ENCODE assay signal across 12 cellular contexts in the genomic region with DNA sequence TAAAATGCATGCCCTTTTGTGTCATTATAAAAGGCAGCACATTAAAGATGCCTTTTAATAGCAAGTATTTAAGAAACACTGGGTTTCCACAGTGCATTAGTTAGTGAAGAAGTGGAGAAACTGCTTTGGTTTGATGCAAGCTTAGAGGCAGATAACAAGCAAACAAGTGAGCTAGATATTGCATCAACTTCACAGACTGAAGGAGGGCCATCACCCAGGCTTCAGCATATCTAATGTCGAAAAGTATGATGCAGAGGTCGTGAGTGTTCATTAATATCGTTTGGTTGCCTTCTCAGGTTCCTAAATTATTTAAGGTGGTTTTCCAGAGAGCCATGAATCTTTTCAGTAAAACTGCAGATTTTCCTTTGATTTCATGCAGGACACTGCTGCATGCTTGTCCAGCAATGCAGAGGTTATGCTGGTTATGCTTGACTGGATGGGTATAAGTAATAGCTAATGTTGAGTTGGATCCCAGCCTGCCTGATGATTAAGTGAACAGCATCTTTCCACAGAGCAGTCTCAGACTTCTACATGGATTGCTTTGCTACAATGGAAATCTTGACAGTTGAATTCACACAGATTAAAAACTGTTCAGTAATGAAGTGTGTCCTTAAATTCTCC.
DNase-seq lines count a peak whose midpoint lies in the region; ATAC-seq and TF ChIP-seq lines count a peak whose summit lies in the region.
"Had no signal": no experiment of that assay in that cellular context is flagged by ENCODE, and none has a peak within 500 bp of the region (broad histone marks: within the 10 kb centered on the region; RNA-seq: fewer than 3 reads in every experiment).

No MANE protein-coding gene starts in this region.

- CTCF ChIA-PET in HEK293 (lab: Yijun Ruan, JAX) = interaction anchor here (0.6 to 3.9 kb wide), 8 partner anchors 30 to 1480 kb away, joined by 3 to 17 read pairs (median 4); no protein-coding TSS in a partner anchor

- peak overlapping the region; percentile 17 for H3K4me2 ChIP-seq in skeletal muscle satellite cell (ENCODE audit: low read length)

- H3K4me3 ChIP-seq in HEK293 (ENCODE audit: low read depth, low read length) = no peak overlapping the region
- H3K4me3 ChIP-seq in SK-N-MC = 0 out of 2 replicates have a peak overlapping the region, but pooled peaks have one; percentile 24
- no peak overlapping the region for H3K4me3 ChIP-seq in fibroblast of pulmonary artery (replicated peaks; ENCODE audit: low read depth, low read length)
- H3K4me3 ChIP-seq in skeletal muscle satellite cell (ENCODE audit: low read length) = no peak overlapping the region
- H3K4me3 ChIP-seq: K562, sigmoid colon had no signal

- H3K9me3 ChIP-seq in HEK293 (ENCODE audit: control insufficient read depth, insufficient read depth, low read depth, low read length) = no peaks in the 10 kb centered on the region
- no peaks in the 10 kb centered on the region for H3K9me3 ChIP-seq in SK-N-MC (ENCODE audit: low read depth, low read length)
- no peaks in the 10 kb centered on the region for H3K9me3 ChIP-seq in skeletal muscle satellite cell (replicated peaks; ENCODE audit: low read length)
- H3K9me3 ChIP-seq: Caco-2, sigmoid colon had no signal

- H3K27me3 ChIP-seq in skeletal muscle satellite cell (ENCODE audit: control insufficient read depth, insufficient read depth, low read length) = no peaks in the 10 kb centered on the region
- H3K27me3 ChIP-seq: sigmoid colon had no signal

- no peak for ATAC-seq in GM21825 (IDR thresholded peaks at IDR 0.05; ENCODE audit: unreplicated experiment)
- ATAC-seq: K562, T-cell had no signal

- H3K36me3 ChIP-seq in HEK293 (ENCODE audit: control insufficient read depth in 2 of 2, insufficient read depth in 1 of 2, low read length in 2 of 2) (no peaks in the 10 kb centered on the region), SK-N-MC (ENCODE audit: insufficient read depth, low read length) (no peaks in the 10 kb centered on the region), skeletal muscle satellite cell (ENCODE audit: insufficient read depth, low read length) (peaks cover 9% of the 10 kb centered on the region)
- H3K36me3 ChIP-seq: sigmoid colon had no signal

- no peak overlapping the region for H3K27ac ChIP-seq in HEK293 (ENCODE audit: extremely low read depth, low read depth, low read length)
- H3K27ac ChIP-seq in SK-N-MC = peak overlapping the region; percentile 60
- H3K27ac ChIP-seq: sigmoid colon had no signal

- DNase-seq in SK-N-MC (ENCODE audit: low read depth, low spot score) = no peak
- DNase-seq in fibroblast of pulmonary artery (ENCODE audit: low read depth) = peak; percentile 61
- no peak for DNase-seq in NCI-H2196 treated with DMSO at 0.1 percent for 48 hours (lab: John Stamatoyannopoulos, UW; ENCODE audit: unreplicated experiment)
- DNase-seq in COR-L47 (lab: John Stamatoyannopoulos, UW) = no peak
- DNase-seq: activated CD4-positive, alpha-beta T cell treated with anti-CD3 and anti-CD28 coated beads, Interleukin-2, amount 10 ng/mL, durations not matched to agents 24 days and 14 days; Caco-2; sigmoid colon; T-cell had no signal

- TF ChIP-seq CTCF in HEK293 (tag by site-specific recombination; IDR thresholded peaks at IDR 0.05) = no peak
- TF ChIP-seq CTCF in fibroblast of pulmonary artery (IDR thresholded peaks at IDR 0.05; ENCODE audit: low read length, missing control alignments) = no peak

- peaks cover 14% of the 10 kb centered on the region for H3K4me1 ChIP-seq in HEK293 (ENCODE audit: control insufficient read depth, insufficient read depth, low read length)
- H3K4me1 ChIP-seq in skeletal muscle satellite cell (ENCODE audit: control insufficient read depth, insufficient read depth, low read length) = peaks cover 100% of the 10 kb centered on the region
- H3K4me1 ChIP-seq: Caco-2 had no signal

- POLR2A ChIA-PET in HEK293 (lab: Yijun Ruan, JAX) = interaction anchor here (0.5 kb wide), 1 partner anchor 45 kb away, joined by 4 read pairs; no protein-coding TSS in a partner anchor

- H3K9ac ChIP-seq in SK-N-MC (ENCODE audit: insufficient read length) = no peak overlapping the region
- H3K9ac ChIP-seq in skeletal muscle satellite cell (ENCODE audit: low read depth, low read length) = peak overlapping the region; percentile 2

TF ChIP-seq in HEK293, 187 proteins besides CTCF, POLR2A, EP300 and RAD21:
- no peak for TF ChIP-seq ZNF626 (tag by site-specific recombination; IDR thresholded peaks at IDR 0.05)
- peak; percentile 76 for TF ChIP-seq ZBTB20 (tag by site-specific recombination; IDR thresholded peaks at IDR 0.05)
- TF ChIP-seq, protein P1, sequence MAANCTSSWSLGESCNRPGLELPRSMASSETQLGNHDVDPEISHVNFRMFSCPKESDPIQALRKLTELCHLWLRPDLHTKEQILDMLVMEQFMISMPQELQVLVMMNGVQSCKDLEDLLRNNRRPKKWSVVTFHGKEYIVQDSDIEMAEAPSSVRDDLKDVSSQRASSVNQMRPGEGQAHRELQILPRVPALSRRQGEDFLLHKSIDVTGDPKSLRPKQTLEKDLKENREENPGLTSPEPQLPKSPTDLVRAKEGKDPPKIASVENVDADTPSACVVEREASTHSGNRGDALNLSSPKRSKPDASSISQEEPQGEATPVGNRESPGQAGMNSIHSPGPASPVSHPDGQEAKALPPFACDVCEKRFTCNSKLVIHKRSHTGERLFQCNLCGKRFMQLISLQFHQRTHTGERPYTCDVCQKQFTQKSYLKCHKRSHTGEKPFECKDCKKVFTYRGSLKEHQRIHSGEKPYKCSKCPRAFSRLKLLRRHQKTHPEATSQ (tag by site-specific recombination; IDR thresholded peaks at IDR 0.05) = no peak
- TF ChIP-seq, protein P2, sequence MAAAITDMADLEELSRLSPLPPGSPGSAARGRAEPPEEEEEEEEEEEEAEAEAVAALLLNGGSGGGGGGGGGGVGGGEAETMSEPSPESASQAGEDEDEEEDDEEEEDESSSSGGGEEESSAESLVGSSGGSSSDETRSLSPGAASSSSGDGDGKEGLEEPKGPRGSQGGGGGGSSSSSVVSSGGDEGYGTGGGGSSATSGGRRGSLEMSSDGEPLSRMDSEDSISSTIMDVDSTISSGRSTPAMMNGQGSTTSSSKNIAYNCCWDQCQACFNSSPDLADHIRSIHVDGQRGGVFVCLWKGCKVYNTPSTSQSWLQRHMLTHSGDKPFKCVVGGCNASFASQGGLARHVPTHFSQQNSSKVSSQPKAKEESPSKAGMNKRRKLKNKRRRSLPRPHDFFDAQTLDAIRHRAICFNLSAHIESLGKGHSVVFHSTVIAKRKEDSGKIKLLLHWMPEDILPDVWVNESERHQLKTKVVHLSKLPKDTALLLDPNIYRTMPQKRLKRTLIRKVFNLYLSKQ (tag by site-specific recombination; IDR thresholded peaks at IDR 0.05; ENCODE audit: borderline replicate concordance) = no peak
- no peak for TF ChIP-seq ZNF23 (tag by site-specific recombination; IDR thresholded peaks at IDR 0.05; ENCODE audit: borderline replicate concordance)
- TF ChIP-seq, protein P3, sequence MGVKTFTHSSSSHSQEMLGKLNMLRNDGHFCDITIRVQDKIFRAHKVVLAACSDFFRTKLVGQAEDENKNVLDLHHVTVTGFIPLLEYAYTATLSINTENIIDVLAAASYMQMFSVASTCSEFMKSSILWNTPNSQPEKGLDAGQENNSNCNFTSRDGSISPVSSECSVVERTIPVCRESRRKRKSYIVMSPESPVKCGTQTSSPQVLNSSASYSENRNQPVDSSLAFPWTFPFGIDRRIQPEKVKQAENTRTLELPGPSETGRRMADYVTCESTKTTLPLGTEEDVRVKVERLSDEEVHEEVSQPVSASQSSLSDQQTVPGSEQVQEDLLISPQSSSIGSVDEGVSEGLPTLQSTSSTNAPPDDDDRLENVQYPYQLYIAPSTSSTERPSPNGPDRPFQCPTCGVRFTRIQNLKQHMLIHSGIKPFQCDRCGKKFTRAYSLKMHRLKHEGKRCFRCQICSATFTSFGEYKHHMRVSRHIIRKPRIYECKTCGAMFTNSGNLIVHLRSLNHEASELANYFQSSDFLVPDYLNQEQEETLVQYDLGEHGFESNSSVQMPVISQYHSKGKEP (tag by site-specific recombination; IDR thresholded peaks at IDR 0.05) = 0 out of 2 replicates have a peak, but pooled peaks have one; percentile 22
- no peak for TF ChIP-seq ZNF24 (tag by site-specific recombination; IDR thresholded peaks at IDR 0.05)
- TF ChIP-seq, protein P4, sequence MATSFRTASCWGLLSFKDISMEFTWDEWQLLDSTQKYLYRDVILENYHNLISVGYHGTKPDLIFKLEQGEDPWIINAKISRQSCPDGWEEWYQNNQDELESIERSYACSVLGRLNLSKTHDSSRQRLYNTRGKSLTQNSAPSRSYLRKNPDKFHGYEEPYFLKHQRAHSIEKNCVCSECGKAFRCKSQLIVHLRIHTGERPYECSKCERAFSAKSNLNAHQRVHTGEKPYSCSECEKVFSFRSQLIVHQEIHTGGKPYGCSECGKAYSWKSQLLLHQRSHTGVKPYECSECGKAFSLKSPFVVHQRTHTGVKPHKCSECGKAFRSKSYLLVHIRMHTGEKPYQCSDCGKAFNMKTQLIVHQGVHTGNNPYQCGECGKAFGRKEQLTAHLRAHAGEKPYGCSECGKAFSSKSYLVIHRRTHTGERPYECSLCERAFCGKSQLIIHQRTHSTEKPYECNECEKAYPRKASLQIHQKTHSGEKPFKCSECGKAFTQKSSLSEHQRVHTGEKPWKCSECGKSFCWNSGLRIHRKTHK (tag by site-specific recombination; IDR thresholded peaks at IDR 0.05) = no peak
- TF ChIP-seq ZNF214 (tag by site-specific recombination; IDR thresholded peaks at IDR 0.05; ENCODE audit: borderline replicate concordance) = no peak
- no peak for TF ChIP-seq ZNF544 (tag by site-specific recombination; IDR thresholded peaks at IDR 0.05)
- TF ChIP-seq, protein P5, sequence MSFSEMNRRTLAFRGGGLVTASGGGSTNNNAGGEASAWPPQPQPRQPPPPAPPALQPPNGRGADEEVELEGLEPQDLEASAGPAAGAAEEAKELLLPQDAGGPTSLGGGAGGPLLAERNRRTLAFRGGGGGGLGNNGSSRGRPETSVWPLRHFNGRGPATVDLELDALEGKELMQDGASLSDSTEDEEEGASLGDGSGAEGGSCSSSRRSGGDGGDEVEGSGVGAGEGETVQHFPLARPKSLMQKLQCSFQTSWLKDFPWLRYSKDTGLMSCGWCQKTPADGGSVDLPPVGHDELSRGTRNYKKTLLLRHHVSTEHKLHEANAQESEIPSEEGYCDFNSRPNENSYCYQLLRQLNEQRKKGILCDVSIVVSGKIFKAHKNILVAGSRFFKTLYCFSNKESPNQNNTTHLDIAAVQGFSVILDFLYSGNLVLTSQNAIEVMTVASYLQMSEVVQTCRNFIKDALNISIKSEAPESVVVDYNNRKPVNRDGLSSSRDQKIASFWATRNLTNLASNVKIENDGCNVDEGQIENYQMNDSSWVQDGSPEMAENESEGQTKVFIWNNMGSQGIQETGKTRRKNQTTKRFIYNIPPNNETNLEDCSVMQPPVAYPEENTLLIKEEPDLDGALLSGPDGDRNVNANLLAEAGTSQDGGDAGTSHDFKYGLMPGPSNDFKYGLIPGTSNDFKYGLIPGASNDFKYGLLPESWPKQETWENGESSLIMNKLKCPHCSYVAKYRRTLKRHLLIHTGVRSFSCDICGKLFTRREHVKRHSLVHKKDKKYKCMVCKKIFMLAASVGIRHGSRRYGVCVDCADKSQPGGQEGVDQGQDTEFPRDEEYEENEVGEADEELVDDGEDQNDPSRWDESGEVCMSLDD (tag by site-specific recombination; IDR thresholded peaks at IDR 0.05) = no peak
